ENCODE assay signal across 8 cellular contexts in the genomic region with DNA sequence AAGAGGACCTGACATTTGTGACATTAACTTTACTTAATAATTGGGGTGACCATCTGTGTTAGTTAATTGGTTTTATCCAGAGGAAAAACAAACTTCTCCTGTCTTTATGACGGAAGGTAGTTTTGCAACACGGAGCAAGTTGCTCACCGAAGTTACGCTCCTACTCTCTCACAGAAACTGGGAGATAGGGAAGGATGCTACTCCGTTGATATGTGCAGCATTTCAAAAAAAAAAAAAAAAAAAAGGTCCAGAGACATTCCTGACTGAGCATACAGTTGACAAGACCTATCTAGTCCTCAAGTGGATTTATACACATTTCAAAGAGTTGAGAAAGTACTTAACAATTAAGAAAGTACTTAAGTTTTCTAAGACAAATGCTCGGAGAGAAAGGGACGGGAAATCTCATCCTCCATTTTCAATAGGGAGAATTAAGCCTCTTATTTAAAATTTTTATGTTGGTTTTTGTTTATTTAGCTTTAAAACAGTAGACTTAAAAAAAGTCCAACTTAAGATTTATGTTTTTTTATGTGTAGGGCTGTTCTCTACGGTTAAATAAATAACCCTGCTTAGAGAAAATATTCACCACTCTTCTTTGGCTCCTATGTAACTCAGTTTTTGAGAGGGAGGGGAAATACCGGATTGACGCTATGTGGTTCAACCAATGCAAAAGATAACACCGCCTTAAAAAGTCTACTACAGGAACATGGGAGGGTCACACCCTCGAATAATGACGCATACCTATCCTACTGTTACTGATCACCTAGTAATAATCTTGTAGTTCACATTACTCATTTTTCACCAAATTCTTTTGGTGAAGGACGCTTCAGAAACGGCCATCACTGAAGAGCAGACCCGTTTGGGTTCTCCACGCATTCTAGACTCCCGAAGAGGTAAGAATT. TPM values are rescaled to one million over a fixed set of nuclear protein-coding genes. Genes with fewer than 3 reads are reported as not detected.
A peak's percentile ranks its signal among the peaks of the same experiment; 100 is the strongest.
DNase-seq lines count a peak whose midpoint lies in the region; ATAC-seq and TF ChIP-seq lines count a peak whose summit lies in the region.

A gene (plus strand): TSS at position 787 of the 899 bp plus-strand sequence. CDS start 50,286 bp downstream, outside the sequence.

- H3K4me1 ChIP-seq in Caco-2 (peaks cover 36% of the 10 kb centered on the region), HUES48 (ENCODE audit: control insufficient read depth, insufficient read depth, low read length) (peaks cover 24% of the 10 kb centered on the region), duodenal mucosa (ENCODE audit: control insufficient read depth in 1 of 2, insufficient read depth in 2 of 2, low read length in 2 of 2) (peaks cover 5 to 11% of the 10 kb centered on the region in 2 donors), lung (ENCODE audit: control insufficient read depth in 2 of 2, insufficient read depth in 2 of 2, low read length in 2 of 2) (peaks cover 0 to 5% of the 10 kb centered on the region in 2 donors)

- 21 to 23% methylated on average over 18 of the region's 18 CpGs for WGBS in lung, 2 donors

- peak; percentile 44 to 55 for DNase-seq in Caco-2
- no peak for DNase-seq in activated B cell treated with CpG ODN at 0.5 μM for 24 hours
- peak; percentile 45 for DNase-seq in lung (ENCODE audit: low spot score)
- DNase-seq in stimulated activated naive CD4-positive, alpha-beta T cell (lab: John Stamatoyannopoulos, UW), result peak; percentile 16 to 73 (median 52)
- DNase-seq in NCI-H446 treated with DMSO at 0.1 percent for 48 hours (lab: John Stamatoyannopoulos, UW), result no peak

- H3K4me1 Mint-ChIP-seq in Caco-2 (ENCODE audit: low read depth, unreplicated experiment) (peaks cover 35% of the 10 kb centered on the region), activated B cell treated with CpG ODN at 0.5 μM for 24 hours (peaks cover 22% of the 10 kb centered on the region)

- intact Hi-C loops in Caco-2 (cut with micrococcal nuclease; ENCODE audit: unreplicated experiment), result loop anchor here (1.0 to 10.0 kb wide), 5 partner anchors 19 to 937 kb away; a partner anchor contains a TSS
- intact Hi-C loops in activated B cell treated with CpG ODN at 0.5 μM for 24 hours (cut with micrococcal nuclease), result loop anchor here (1.0 to 5.0 kb wide), 9 partner anchors 19 to 1991 kb away; a partner anchor contains a TSS

- CTCF ChIA-PET in Caco-2 (lab: Charles Lee), result interaction anchor here (1.0 kb wide), 1 partner anchor 20 kb away, joined by 4 read pairs; no protein-coding TSS in a partner anchor
- CTCF ChIA-PET in activated B cell treated with CpG ODN at 0.5 μM for 24 hours (lab: Charles Lee), result no interaction called here

- TF ChIP-seq CTCF in Caco-2 (IDR thresholded peaks at IDR 0.05; ENCODE audit: insufficient read depth in 1 of 2, low read depth in 1 of 2, low read length in 1 of 2, severe bottlenecking in 1 of 2, unreplicated experiment in 1 of 2) (no peak), activated B cell treated with CpG ODN at 0.5 μM for 24 hours (IDR thresholded peaks at IDR 0.05) (no peak), lung (IDR thresholded peaks at IDR 0.05; ENCODE audit: control extremely low read depth, extremely low read depth) (no peak)

- no peaks in the 10 kb centered on the region for H3K9me3 ChIP-seq in Caco-2
- H3K9me3 ChIP-seq in HUES48 (ENCODE audit: control insufficient read depth, insufficient read depth, low read length), result no peaks in the 10 kb centered on the region
- no peaks in the 10 kb centered on the region for H3K9me3 ChIP-seq in duodenal mucosa (ENCODE audit: control insufficient read depth in 1 of 2, low read length in 2 of 2)
- H3K9me3 ChIP-seq in lung (ENCODE audit: control insufficient read depth in 2 of 2, insufficient read depth in 1 of 2, low read length in 1 of 2), result no peaks in the 10 kb centered on the region

- no TSS peak for BruUV-seq in Caco-2 (replicated peaks; lab: Mats Ljungman, UMichigan)

- peak within 1 kb of the TSS; percentile 93 for H3K27ac Mint-ChIP-seq in Caco-2 (ENCODE audit: unreplicated experiment)
- peak within 1 kb of the TSS; percentile 94 for H3K27ac Mint-ChIP-seq in activated B cell treated with CpG ODN at 0.5 μM for 24 hours

- ATAC-seq in GM21515 (IDR thresholded peaks at IDR 0.05; ENCODE audit: unreplicated experiment) (peak; percentile 25), activated B cell treated with CpG ODN at 0.5 μM for 24 hours (ENCODE audit: low read depth) (peak; percentile 17), lung (ENCODE audit: insufficient read depth, low FRiP score) (peak; percentile 1)

- H3K27ac ChIP-seq in HUES48 (ENCODE audit: low read depth, low read length) (peak within 1 kb of the TSS; percentile 100), duodenal mucosa (ENCODE audit: low read depth, low read length) (peak within 1 kb of the TSS; percentile 94), lung (ENCODE audit: low read depth in 1 of 2, low read length in 1 of 2) (peak within 1 kb of the TSS; percentile 97 to 99)

- H3K9ac ChIP-seq in HUES48 (ENCODE audit: low read depth, low read length) (peak within 1 kb of the TSS; percentile 98), duodenal mucosa (ENCODE audit: low read depth in 1 of 2, low read length in 2 of 2) (peak within 1 kb of the TSS; percentile 94 to 98)

- no peaks in the 10 kb centered on the region for H3K36me3 ChIP-seq in Caco-2 (ENCODE audit: control insufficient read depth, insufficient read depth, low read length)
- no peaks in the 10 kb centered on the region for H3K36me3 ChIP-seq in HUES48 (ENCODE audit: control insufficient read depth, insufficient read depth, low read length)
- no peaks in the 10 kb centered on the region for H3K36me3 ChIP-seq in duodenal mucosa (ENCODE audit: control insufficient read depth in 1 of 2, insufficient read depth in 2 of 2, low read length in 2 of 2)
- no peaks in the 10 kb centered on the region for H3K36me3 ChIP-seq in lung (ENCODE audit: control insufficient read depth in 2 of 2, insufficient read depth in 2 of 2, low read length in 2 of 2)

- H3K36me3 Mint-ChIP-seq in Caco-2 (ENCODE audit: insufficient read depth, unreplicated experiment), result peaks cover 33% of the 10 kb centered on the region
- H3K36me3 Mint-ChIP-seq in activated B cell treated with CpG ODN at 0.5 μM for 24 hours (ENCODE audit: low read depth), result peaks cover 8% of the 10 kb centered on the region

- H3K27me3 ChIP-seq in Caco-2 (replicated peaks; ENCODE audit: control insufficient read depth, insufficient read depth, low read length) (no peaks in the 10 kb centered on the region), HUES48 (ENCODE audit: control insufficient read depth, insufficient read depth, low read length) (no peaks in the 10 kb centered on the region), duodenal mucosa (ENCODE audit: control insufficient read depth in 1 of 2, insufficient read depth in 2 of 2, low read length in 2 of 2) (no peaks in the 10 kb centered on the region), lung (ENCODE audit: control insufficient read depth, insufficient read depth) (no peaks in the 10 kb centered on the region)

- POLR2A ChIA-PET in Caco-2 (lab: Charles Lee) (interaction anchor here (0.6 to 1.6 kb wide), 4 partner anchors 20 to 66 kb away, joined by 3 to 21 read pairs (median 4); no protein-coding TSS in a partner anchor), activated B cell treated with CpG ODN at 0.5 μM for 24 hours (lab: Charles Lee) (interaction anchor here (0.7 to 2.2 kb wide), 6 partner anchors 10 to 943 kb away, joined by 3 to 71 read pairs (median 6); a partner anchor contains a TSS)

- H3K4me3 ChIP-seq in Caco-2 (ENCODE audit: low read depth, low read length) (peak within 1 kb of the TSS; percentile 98), HUES48 (ENCODE audit: low read depth, low read length) (peak within 1 kb of the TSS; percentile 98), duodenal mucosa (ENCODE audit: low read depth in 1 of 2, low read length in 2 of 2) (peak within 1 kb of the TSS; percentile 77 to 93), lung (peak within 1 kb of the TSS; percentile 71)

- H3K27me3 Mint-ChIP-seq in Caco-2 (ENCODE audit: insufficient read depth, unreplicated experiment) (no peaks in the 10 kb centered on the region), activated B cell treated with CpG ODN at 0.5 μM for 24 hours (peaks cover 2% of the 10 kb centered on the region)

- H3K9me3 Mint-ChIP-seq in Caco-2 (ENCODE audit: unreplicated experiment) (peaks cover 3% of the 10 kb centered on the region), activated B cell treated with CpG ODN at 0.5 μM for 24 hours (no peaks in the 10 kb centered on the region)

- H3K4me3 Mint-ChIP-seq in Caco-2 (ENCODE audit: unreplicated experiment) (peak within 1 kb of the TSS; percentile 90), activated B cell treated with CpG ODN at 0.5 μM for 24 hours (peak within 1 kb of the TSS; percentile 92)

RNA-seq across cellular contexts. Expression of the gene that starts here (rescaled TPM):
- total RNA-seq in Caco-2 (2022) (43.1 and 48.7 TPM in 2 replicates), activated B cell treated with CpG ODN at 0.5 μM for 24 hours (17.3 and 19.1 TPM in 2 replicates), lung (10 to 100 TPM; 21.4 to 88.6 TPM)
- 1 to 10 TPM; 2.6 to 3.0 TPM for polyA plus RNA-seq in lung

Comparison
In these comparisons a context has a peak if more than half of its experiments do, and no peak if none do; other contexts are left out.
1. DNase-seq: peak in Caco-2 (2 of 2), lung (single experiment) and stimulated activated naive CD4-positive, alpha-beta T cell (6 of 6); none in activated B cell treated with CpG ODN at 0.5 μM for 24 hours (single experiment) and NCI-H446 treated with DMSO at 0.1 percent for 48 hours (single experiment).
2. Peak in every context shown above with its lines, with median percentiles within 50 percentile points of each other: H3K4me3 ChIP-seq, ATAC-seq and H3K27ac ChIP-seq.